13 cellular contexts compared by ENCODE assay signal in genomic region chr5:157510682-157511081, GRCh38. TPM values are rescaled to one million over a fixed set of nuclear protein-coding genes. Genes with fewer than 3 reads are reported as not detected.
DNase-seq lines count a peak whose midpoint lies in the region; TF ChIP-seq lines count a peak whose summit lies in the region.
"Had no signal": no experiment of that assay in that cellular context is flagged by ENCODE, and none has a peak within 500 bp of the region (broad histone marks: within the 10 kb centered on the region; RNA-seq: fewer than 3 reads in every experiment).

No MANE protein-coding gene starts in this region.

- no peak for TF ChIP-seq CTCF in left ventricle myocardium inferior (IDR thresholded peaks at IDR 0.05; ENCODE audit: borderline replicate concordance)
- TF ChIP-seq CTCF in esophagus squamous epithelium (IDR thresholded peaks at IDR 0.05) = no peak
- no peak for TF ChIP-seq CTCF in uterus (IDR thresholded peaks at IDR 0.05)

- 72 to 74% methylated on average over 5 of the region's 5 CpGs for WGBS in esophagus squamous epithelium, 2 donors

- intact Hi-C loops in left ventricle myocardium inferior (cut with micrococcal nuclease) = no loop called here
- intact Hi-C loops in cardiac septum (cut with DNase I) = loop anchor here (5.0 kb wide), 2 partner anchors 52 to 67 kb away; partner anchors contain the start of gene ADAM19
- intact Hi-C loops in esophagus squamous epithelium (cut with DNase I) = no loop called here
- intact Hi-C loops in uterus (cut with DNase I; ENCODE audit: low total_unique reads) = loop anchor here (10.0 kb wide), 1 partner anchor 64 kb away; the partner anchor contains the start of gene ADAM19

- H3K9me3 ChIP-seq in left ventricle myocardium inferior (replicated peaks) (no peaks in the 10 kb centered on the region), esophagus squamous epithelium (no peaks in the 10 kb centered on the region), uterus (no peaks in the 10 kb centered on the region)
- H3K9me3 ChIP-seq: adrenal gland had no signal

- H3K4me1 ChIP-seq in left ventricle myocardium inferior = peaks cover 65% of the 10 kb centered on the region
- H3K4me1 ChIP-seq in esophagus squamous epithelium = peaks cover 23 to 58% (median 25%) of the 10 kb centered on the region in 3 donors
- peaks cover 24% of the 10 kb centered on the region for H3K4me1 ChIP-seq in rectal smooth muscle tissue (ENCODE audit: control insufficient read depth, insufficient read depth, low read length)
- H3K4me1 ChIP-seq in uterus = peaks cover 0 to 4% of the 10 kb centered on the region in 2 donors

- H3K36me3 ChIP-seq in left ventricle myocardium inferior = peaks cover 20% of the 10 kb centered on the region
- H3K36me3 ChIP-seq in esophagus squamous epithelium = peaks cover 0 to 3% (median 0%) of the 10 kb centered on the region in 3 donors
- H3K36me3 ChIP-seq in rectal smooth muscle tissue (ENCODE audit: control insufficient read depth, insufficient read depth, low read length) = peaks cover 5% of the 10 kb centered on the region
- no peaks in the 10 kb centered on the region for H3K36me3 ChIP-seq in uterus
- H3K36me3 ChIP-seq: adrenal gland had no signal

- no peak for DNase-seq in left ventricle myocardium inferior
- no peak for DNase-seq in cardiac septum (ENCODE audit: low spot score)
- no peak for DNase-seq in esophagus squamous epithelium (lab: John Stamatoyannopoulos, UW)
- DNase-seq in uterus = no peak
- DNase-seq in kidney tubule cell (ENCODE audit: low spot score) = no peak
- DNase-seq in HPDE6-E6E7 (ENCODE audit: extremely low spot score) = no peak
- DNase-seq in activated CD8-positive, alpha-beta memory T cell treated with anti-CD3 and anti-CD28 coated beads, Interleukin-2, amount 50 U/mL, for 48 hours = no peak
- DNase-seq: activated CD4-positive, alpha-beta memory T cell treated with anti-CD3 and anti-CD28 coated beads for 36 hours; adrenal gland; NCI-H2029; NCI-H526 treated with DMSO at 0.1 percent for 48 hours had no signal

- peak overlapping the region; percentile 77 for H3K27ac ChIP-seq in left ventricle myocardium inferior (replicated peaks)
- H3K27ac ChIP-seq in esophagus squamous epithelium = peak overlapping the region; percentile 55 to 87 (median 84)
- peak overlapping the region; percentile 87 for H3K27ac ChIP-seq in rectal smooth muscle tissue (ENCODE audit: low read depth, low read length)
- H3K27ac ChIP-seq in uterus = peak overlapping the region; percentile 77 to 81

- no peak overlapping the region for H3K9ac ChIP-seq in rectal smooth muscle tissue (ENCODE audit: low read length)

- no peaks in the 10 kb centered on the region for H3K27me3 ChIP-seq in left ventricle myocardium inferior (ENCODE audit: low read depth)
- H3K27me3 ChIP-seq in esophagus squamous epithelium = no peaks in the 10 kb centered on the region
- H3K27me3 ChIP-seq in rectal smooth muscle tissue (ENCODE audit: control insufficient read depth, insufficient read depth, low read length) = no peaks in the 10 kb centered on the region
- H3K27me3 ChIP-seq in uterus = no peaks in the 10 kb centered on the region
- H3K27me3 ChIP-seq: adrenal gland had no signal

- H3K4me3 ChIP-seq in left ventricle myocardium inferior = no peak overlapping the region
- H3K4me3 ChIP-seq in esophagus squamous epithelium = no peak overlapping the region
- no peak overlapping the region for H3K4me3 ChIP-seq in rectal smooth muscle tissue (ENCODE audit: low read length)
- H3K4me3 ChIP-seq in uterus = no peak overlapping the region
- H3K4me3 ChIP-seq: adrenal gland had no signal

- TF ChIP-seq POLR2A in esophagus squamous epithelium (IDR thresholded peaks at IDR 0.05) = no peak
- TF ChIP-seq POLR2A in uterus (IDR thresholded peaks at IDR 0.05) = no peak

RNA-seq across cellular contexts. Expression of gene NIPAL4, which starts 50.7 kb away (rescaled TPM):
- not detected for total RNA-seq in left ventricle myocardium inferior
- 0.30 TPM for total RNA-seq in cardiac septum
- 10 to 100 TPM; 13.2 to 33.7 (median 17.8) TPM for total RNA-seq in esophagus squamous epithelium
- under 1 TPM in 2 of 4 donors, not detected in 2; 0.14 to 0.43 TPM for total RNA-seq in uterus
- total RNA-seq: HT1080 had no signal

Comparison
In these comparisons a context has a peak if more than half of its experiments do, and no peak if none do; other contexts are left out.
1. intact Hi-C loops: an anchor here in cardiac septum (5.0 kb wide) and uterus (10.0 kb wide); none called in left ventricle myocardium inferior and esophagus squamous epithelium.
2. RNA of gene NIPAL4, which starts 50.7 kb away (total RNA-seq): 13.2 to 33.7 TPM in esophagus squamous epithelium; 0.30 TPM in cardiac septum (single experiment), 0.14 to 0.43 TPM in uterus and not detected in left ventricle myocardium inferior (single experiment); every median in the first group is over 4 times any median in the second.
3. Peak in every context shown above with its lines, with median percentiles within 50 percentile points of each other: H3K27ac ChIP-seq.